ENCODE assay signal across 1 cellular context in the genomic region with DNA sequence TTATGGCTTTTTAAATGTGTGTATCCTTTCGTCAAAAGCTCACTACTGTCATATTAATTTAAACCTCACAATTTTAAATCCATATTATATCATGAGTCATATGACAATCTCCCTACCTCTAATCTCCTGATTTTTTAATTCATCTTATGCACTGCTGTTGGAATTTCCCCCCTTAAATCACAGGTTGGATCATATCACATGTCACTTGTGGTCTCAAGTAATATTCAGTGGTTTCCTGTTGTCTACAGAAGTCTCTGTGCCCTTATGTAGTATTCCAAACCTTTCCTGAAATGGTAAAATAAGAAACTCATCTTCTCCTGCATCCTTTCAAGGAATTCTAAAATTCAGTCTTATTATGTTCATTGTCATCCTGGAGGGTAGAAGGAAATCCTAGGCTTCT.
TF ChIP-seq lines count a peak whose summit lies in the region.

No MANE protein-coding gene starts in this region.

TF ChIP-seq in IMR-90, 13 proteins besides CTCF, POLR2A, EP300 and RAD21:
- TF ChIP-seq MAZ (IDR thresholded peaks at IDR 0.05; ENCODE audit: borderline replicate concordance, low read depth, low read length), result no peak
- TF ChIP-seq NFE2L2 (IDR thresholded peaks at IDR 0.05; ENCODE audit: low read depth, low read length), result no peak
- TF ChIP-seq CHD1 (IDR thresholded peaks at IDR 0.05; ENCODE audit: low read depth, low read length), result no peak
- TF ChIP-seq, protein P1, sequence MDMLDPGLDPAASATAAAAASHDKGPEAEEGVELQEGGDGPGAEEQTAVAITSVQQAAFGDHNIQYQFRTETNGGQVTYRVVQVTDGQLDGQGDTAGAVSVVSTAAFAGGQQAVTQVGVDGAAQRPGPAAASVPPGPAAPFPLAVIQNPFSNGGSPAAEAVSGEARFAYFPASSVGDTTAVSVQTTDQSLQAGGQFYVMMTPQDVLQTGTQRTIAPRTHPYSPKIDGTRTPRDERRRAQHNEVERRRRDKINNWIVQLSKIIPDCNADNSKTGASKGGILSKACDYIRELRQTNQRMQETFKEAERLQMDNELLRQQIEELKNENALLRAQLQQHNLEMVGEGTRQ (IDR thresholded peaks at IDR 0.05; ENCODE audit: low read depth, low read length), result no peak
- no peak for TF ChIP-seq MXI1 (IDR thresholded peaks at IDR 0.05; ENCODE audit: borderline replicate concordance, low read depth, low read length)
- TF ChIP-seq SMC3 (IDR thresholded peaks at IDR 0.05; ENCODE audit: low read depth, low read length), result no peak
